Comparison of ENCODE assay signal across 26 cellular contexts in the genomic region with DNA sequence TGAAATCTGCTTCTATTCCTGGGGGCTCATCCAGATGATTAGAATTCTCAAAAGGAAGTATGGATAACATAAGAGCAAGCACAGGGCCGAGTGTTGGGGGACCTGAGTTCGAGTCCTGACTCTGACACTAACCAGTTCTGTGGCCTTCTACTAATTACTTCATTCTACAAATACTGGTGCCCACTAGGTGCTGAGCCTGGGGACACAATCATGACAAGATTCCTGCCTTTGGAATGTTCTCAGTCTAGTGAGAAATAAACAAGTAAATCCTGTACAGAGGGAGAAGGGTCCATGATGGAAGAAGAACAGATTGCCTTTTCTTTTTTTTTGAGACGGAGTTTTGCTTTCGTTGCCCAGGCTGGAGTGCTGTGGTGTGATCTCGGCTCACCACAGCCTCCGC. TPM values are rescaled to one million over a fixed set of nuclear protein-coding genes. Genes with fewer than 3 reads are reported as not detected.
"Had no signal": no experiment of that assay in that cellular context is flagged by ENCODE, and none has a peak within 500 bp of the region (broad histone marks: within the 10 kb centered on the region; RNA-seq: fewer than 3 reads in every experiment).

No MANE protein-coding gene starts in this region.

- H3K4me3 Mint-ChIP-seq: memory B cell, mesothelial cell of epicardium, nephron progenitor cell had no signal

- H3K9me3 Mint-ChIP-seq: memory B cell, mesothelial cell of epicardium, nephron progenitor cell had no signal

- H3K4me1 ChIP-seq: colonic mucosa, uterus had no signal

- H3K4me3 ChIP-seq: colonic mucosa, esophagus squamous epithelium, gastroesophageal sphincter, left ventricle myocardium inferior, lower lobe of right lung, spleen, thyroid gland, upper lobe of left lung, uterus had no signal

- H3K36me3 ChIP-seq: colonic mucosa, esophagus squamous epithelium, gastroesophageal sphincter, left ventricle myocardium inferior, lower lobe of right lung, spleen, thyroid gland, upper lobe of left lung, uterus had no signal

- H3K27ac ChIP-seq: colonic mucosa, esophagus squamous epithelium, gastroesophageal sphincter, left ventricle myocardium inferior, lower lobe of right lung, spleen, thyroid gland, upper lobe of left lung, uterus had no signal

- H3K36me3 Mint-ChIP-seq: mesothelial cell of epicardium had no signal

- H3K27me3 ChIP-seq: colonic mucosa, thyroid gland, upper lobe of left lung, uterus had no signal

- ATAC-seq: gastroesophageal sphincter, left cardiac atrium, lower lobe of right lung, sciatic nerve had no signal

- DNase-seq: colonic mucosa; dermis blood vessel endothelial cell; esophagus squamous epithelium; foreskin fibroblast; glutamatergic neuron; kidney; left cardiac atrium; left ventricle myocardium inferior; lower lobe of right lung; nephron progenitor cell; posterior cingulate gyrus; spleen; stimulated activated CD4-positive, alpha-beta T cell treated with anti-CD3 and anti-CD28 coated beads, Interleukin-15, amount 100 ng/mL, for 24 hours; stimulated activated CD4-positive, alpha-beta T cell treated with anti-CD3 and anti-CD28 coated beads, Interleukin-1b, Interleukin-23, amount 100 ng/mL, for 48 hours; stimulated activated CD4-positive, alpha-beta T cell treated with anti-CD3 and anti-CD28 coated beads, Interleukin-4, amount 100 ng/mL, for 4 hours; stimulated activated naive CD4-positive, alpha-beta T cell; thyroid gland; upper lobe of left lung; uterus had no signal

- H3K27ac Mint-ChIP-seq: memory B cell, mesothelial cell of epicardium, nephron progenitor cell had no signal

- H3K9me3 ChIP-seq: colonic mucosa, esophagus squamous epithelium, gastroesophageal sphincter, left ventricle myocardium inferior, lower lobe of right lung, spleen, thyroid gland, upper lobe of left lung, uterus had no signal

RNA-seq across cellular contexts. Expression of gene KLHDC8A, which starts 32.9 kb away (rescaled TPM):
- total RNA-seq: dermis blood vessel endothelial cell, kidney, myocyte, osteocyte, pulmonary artery endothelial cell had no signal
